Comparison of ENCODE assay signal across 8 cellular contexts in genomic region chr3:146161725-146162047, GRCh38. TPM values are rescaled to one million over a fixed set of nuclear protein-coding genes. Genes with fewer than 3 reads are reported as not detected.
DNase-seq lines count a peak whose midpoint lies in the region; ATAC-seq and TF ChIP-seq lines count a peak whose summit lies in the region.

No MANE protein-coding gene starts in this region.

- peak overlapping the region; percentile 92 to 98 (median 96) for H3K27ac ChIP-seq in gastroesophageal sphincter

- H3K4me1 Mint-ChIP-seq in progenitor cell of endocrine pancreas (ENCODE audit: low read depth), result peaks cover 38% of the 10 kb centered on the region

- no peak for TF ChIP-seq EP300 in gastroesophageal sphincter (IDR thresholded peaks at IDR 0.05)

- DNase-seq in NCI-H1417 (lab: John Stamatoyannopoulos, UW) (peak in 2 of 3 experiments; percentile 84 to 87), NCI-H1417 treated with DMSO at 0.1 percent for 48 hours (lab: John Stamatoyannopoulos, UW) (no peak), SK-N-DZ (ENCODE audit: low spot score) (peak; percentile 60), progenitor cell of endocrine pancreas (ENCODE audit: low spot score, unreplicated experiment) (no peak)
- no peak for DNase-seq in activated effector memory CD4-positive, alpha-beta T cell treated with anti-CD3 and anti-CD28 coated beads, Interleukin-2, amount 50 U/mL, for 16 hours

- no peaks in the 10 kb centered on the region for H3K36me3 ChIP-seq in gastroesophageal sphincter

- no peaks in the 10 kb centered on the region for H3K9me3 ChIP-seq in gastroesophageal sphincter

- peak overlapping the region; percentile 92 for H3K4me3 Mint-ChIP-seq in progenitor cell of endocrine pancreas (ENCODE audit: low read depth)

- TF ChIP-seq POLR2A in gastroesophageal sphincter (IDR thresholded peaks at IDR 0.05), result no peak

- H3K9me3 Mint-ChIP-seq in progenitor cell of endocrine pancreas (ENCODE audit: low read depth), result peaks cover 4% of the 10 kb centered on the region

- H3K27me3 ChIP-seq in gastroesophageal sphincter, result no peaks in the 10 kb centered on the region

- WGBS in gastroesophageal sphincter (ENCODE audit: low coverage in 1 of 2), 2 donors, result 0 to 20% methylated on average over 1 to 8 of the region's 13 CpGs

- peak; percentile 1 for ATAC-seq in gastroesophageal sphincter
- ATAC-seq in GM18870 (IDR thresholded peaks at IDR 0.05; ENCODE audit: unreplicated experiment), result no peak
- no peak for ATAC-seq in GM18858 (IDR thresholded peaks at IDR 0.05; ENCODE audit: unreplicated experiment)

- TF ChIP-seq CTCF in gastroesophageal sphincter (IDR thresholded peaks at IDR 0.05) (no peak), progenitor cell of endocrine pancreas (IDR thresholded peaks at IDR 0.05; ENCODE audit: unreplicated experiment) (no peak)

- H3K27ac Mint-ChIP-seq in progenitor cell of endocrine pancreas, result peak overlapping the region; percentile 90

- H3K4me3 ChIP-seq in gastroesophageal sphincter, result peak overlapping the region; percentile 74 to 89

- H3K4me1 ChIP-seq in gastroesophageal sphincter, result peaks cover 9 to 75% (median 10%) of the 10 kb centered on the region in 3 donors

- peaks cover 2% of the 10 kb centered on the region for H3K36me3 Mint-ChIP-seq in progenitor cell of endocrine pancreas (ENCODE audit: insufficient read depth)

- H3K27me3 Mint-ChIP-seq in progenitor cell of endocrine pancreas, result peaks cover 24% of the 10 kb centered on the region

RNA-seq across cellular contexts. Expression of gene PLOD2, which starts 0.7 kb away (rescaled TPM):
- polyA plus RNA-seq in SK-N-DZ (2014; cell fraction: cytosol; rRNA removed), result 17.1 and 19.6 TPM in 2 replicates
- 35.8 and 50.0 TPM in 2 replicates for polyA plus RNA-seq in SK-N-DZ (2014; cell fraction: nucleus; rRNA removed)
- total RNA-seq in gastroesophageal sphincter (100 to 1,000 TPM in 2 of 4 donors, 10 to 100 TPM in 2; 55.1 to 100 (median 89.2) TPM), progenitor cell of endocrine pancreas (49.2 and 54.9 TPM in 2 replicates)

Comparison
In these comparisons a context has a peak if more than half of its experiments do, and no peak if none do; other contexts are left out.
1. DNase-seq: peak in NCI-H1417 (2 of 3) and SK-N-DZ (single experiment); none in NCI-H1417 treated with DMSO at 0.1 percent for 48 hours (single experiment), progenitor cell of endocrine pancreas (single experiment) and activated effector memory CD4-positive, alpha-beta T cell treated with anti-CD3 and anti-CD28 coated beads, Interleukin-2, amount 50 U/mL, for 16 hours (single experiment).